Comparison of ENCODE assay signal across 10 cellular contexts in the genomic region with DNA sequence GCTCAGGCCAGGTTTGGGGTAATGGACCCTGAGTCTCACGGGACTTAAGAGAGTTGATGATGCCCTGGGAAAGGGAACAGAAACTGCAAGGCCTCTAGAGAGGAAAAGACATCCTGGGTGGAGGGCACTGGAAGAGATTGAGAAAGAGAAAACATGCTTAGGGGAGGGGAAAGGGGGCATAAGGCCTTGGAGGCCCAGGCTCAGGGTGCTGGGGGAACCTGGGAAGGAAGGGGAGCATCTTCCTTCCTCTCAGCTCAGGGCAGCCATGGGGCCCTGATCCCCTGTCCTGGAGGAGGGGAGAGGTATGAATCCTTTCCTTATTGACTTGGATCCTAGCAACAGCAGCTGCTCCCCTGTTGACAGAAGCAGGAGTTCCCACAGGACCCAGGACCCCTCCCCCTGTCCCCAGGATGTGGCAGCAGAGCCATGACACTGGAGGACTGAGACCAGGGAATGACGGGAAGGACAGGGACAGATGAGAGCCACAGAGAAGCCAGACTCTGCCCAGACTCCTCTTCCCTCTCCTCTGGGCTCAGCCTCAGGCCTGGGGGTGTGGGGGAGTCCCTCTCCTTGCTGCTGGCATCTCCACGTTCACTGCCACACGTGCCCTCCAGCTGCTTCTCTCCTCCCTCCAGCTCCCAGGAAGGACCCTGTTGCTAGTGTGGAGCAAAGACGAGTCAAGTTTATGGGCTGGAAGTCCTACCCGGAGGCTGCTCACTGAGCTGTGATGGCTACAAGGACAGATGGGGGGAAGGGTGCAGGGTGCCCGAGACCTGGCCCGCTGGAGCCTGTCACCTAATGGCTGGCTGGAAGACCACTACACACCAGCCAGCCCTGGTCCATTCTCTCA. TPM values are rescaled to one million over a fixed set of nuclear protein-coding genes. Genes with fewer than 3 reads are reported as not detected.
DNase-seq lines count a peak whose midpoint lies in the region; ATAC-seq lines count a peak whose summit lies in the region.
"Had no signal": no experiment of that assay in that cellular context is flagged by ENCODE, and none has a peak within 500 bp of the region (broad histone marks: within the 10 kb centered on the region; RNA-seq: fewer than 3 reads in every experiment).

No MANE protein-coding gene starts in this region.

- peak overlapping the region; percentile 83 for H3K27ac ChIP-seq in subcutaneous abdominal adipose tissue (ENCODE audit: low read depth, low read length)

- peak overlapping the region in 3 of 5 donors; percentile 17 to 79 (median 64) for H3K9ac ChIP-seq in subcutaneous abdominal adipose tissue (ENCODE audit: low read length in 5 of 5)

- H3K36me3 ChIP-seq in subcutaneous abdominal adipose tissue (ENCODE audit: control insufficient read depth in 5 of 5, insufficient read depth in 5 of 5, low read length in 5 of 5): peaks cover 0 to 44% (median 36%) of the 10 kb centered on the region in 5 donors

- DNase-seq in SKM-1 treated with dmso at 0.1 percent for 144 hours (lab: John Stamatoyannopoulos, UW; ENCODE audit: unreplicated experiment) (peak; percentile 12), SKM-1 (lab: John Stamatoyannopoulos, UW; ENCODE audit: unreplicated experiment) (no peak), SK-N-DZ (ENCODE audit: low spot score) (peak; percentile 54), medulla oblongata (ENCODE audit: extremely low spot score) (peak; percentile 42), activated gamma-delta T cell treated with Interleukin-2 at 50 U/mL for 16 hours (no peak)
- DNase-seq: NCI-H187; stimulated activated CD4-positive, alpha-beta T cell treated with anti-CD3 and anti-CD28 coated beads, Interleukin-15, amount 100 ng/mL, for 24 hours had no signal

- peaks cover 38 to 81% (median 75%) of the 10 kb centered on the region in 5 donors for H3K4me1 ChIP-seq in subcutaneous abdominal adipose tissue (ENCODE audit: control insufficient read depth in 5 of 5, insufficient read depth in 5 of 5, low read length in 5 of 5)

- no peaks in the 10 kb centered on the region for H3K27me3 ChIP-seq in subcutaneous abdominal adipose tissue (ENCODE audit: control insufficient read depth in 5 of 5, insufficient read depth in 4 of 5, low read length in 5 of 5)

- H3K4me3 ChIP-seq in subcutaneous abdominal adipose tissue (ENCODE audit: low read depth in 1 of 5, low read length in 5 of 5): peak overlapping the region; percentile 15 to 45 (median 23)

- no peaks in the 10 kb centered on the region for H3K9me3 ChIP-seq in subcutaneous abdominal adipose tissue (ENCODE audit: control insufficient read depth in 5 of 5, low read length in 5 of 5)

- no peak for ATAC-seq in HG02678 (IDR thresholded peaks at IDR 0.05; ENCODE audit: unreplicated experiment)
- no peak for ATAC-seq in HG02759 (IDR thresholded peaks at IDR 0.05; ENCODE audit: unreplicated experiment)

RNA-seq across cellular contexts. Expression of gene GPBAR1, which starts 0.8 kb away (rescaled TPM):
- polyA plus RNA-seq in SK-N-DZ (2014; cell fraction: cytosol; rRNA removed): 0.91 and 1.2 TPM in 2 replicates
- 1.3 TPM in 1 of 2 replicates, not detected in the other for polyA plus RNA-seq in SK-N-DZ (2014; cell fraction: nucleus; rRNA removed)

RNA-seq across cellular contexts. Expression of gene AAMP, which starts 8.3 kb away (rescaled TPM):
- polyA plus RNA-seq in SK-N-DZ (2014; cell fraction: cytosol; rRNA removed): 128 and 170 TPM in 2 replicates
- polyA plus RNA-seq in SK-N-DZ (2014; cell fraction: nucleus; rRNA removed): 197 and 224 TPM in 2 replicates

RNA-seq across cellular contexts. Expression of gene PNKD, which starts 8.7 kb away (rescaled TPM):
- 72.8 and 76.1 TPM in 2 replicates for polyA plus RNA-seq in SK-N-DZ (2014; cell fraction: cytosol; rRNA removed)
- polyA plus RNA-seq in SK-N-DZ (2014; cell fraction: nucleus; rRNA removed): 54.6 and 55.3 TPM in 2 replicates

RNA-seq across cellular contexts. Expression of gene TMBIM1, which starts 30.7 kb away (rescaled TPM):
- polyA plus RNA-seq in SK-N-DZ (2014; cell fraction: cytosol; rRNA removed): 1.6 and 2.0 TPM in 2 replicates
- 1.4 TPM in 2 replicates for polyA plus RNA-seq in SK-N-DZ (2014; cell fraction: nucleus; rRNA removed)

RNA-seq across cellular contexts. Expression of gene ARPC2, which starts 44.7 kb away (rescaled TPM):
- polyA plus RNA-seq in SK-N-DZ (2014; cell fraction: cytosol; rRNA removed): 158 and 173 TPM in 2 replicates
- 128 and 135 TPM in 2 replicates for polyA plus RNA-seq in SK-N-DZ (2014; cell fraction: nucleus; rRNA removed)

Comparison
In these comparisons a context has a peak if more than half of its experiments do, and no peak if none do; other contexts are left out.
1. DNase-seq: peak in SKM-1 treated with dmso at 0.1 percent for 144 hours (single experiment), SK-N-DZ (single experiment) and medulla oblongata (single experiment); none in SKM-1 (single experiment) and activated gamma-delta T cell treated with Interleukin-2 at 50 U/mL for 16 hours (single experiment).